In genomic region chr11:116415095-116415494, GRCh38 we compare ENCODE assay signal across 21 cellular contexts.
DNase-seq lines count a peak whose midpoint lies in the region; ATAC-seq, FAIRE-seq and TF ChIP-seq lines count a peak whose summit lies in the region.
"Had no signal": no experiment of that assay in that cellular context is flagged by ENCODE, and none has a peak within 500 bp of the region (broad histone marks: within the 10 kb centered on the region; RNA-seq: fewer than 3 reads in every experiment).

No MANE protein-coding gene starts in this region.

- CTCF ChIA-PET in CD8-positive, alpha-beta T cell (lab: Charles Lee) = no interaction called here

- no peak for ATAC-seq in memory B cell (ENCODE audit: low read depth)
- no peak for ATAC-seq in CD8-positive, alpha-beta T cell
- ATAC-seq in T-helper 17 cell = no peak
- ATAC-seq in GM19328 (IDR thresholded peaks at IDR 0.05; ENCODE audit: unreplicated experiment) = no peak
- ATAC-seq: activated CD8-positive, alpha-beta memory T cell treated with anti-CD3 and anti-CD28 coated beads, Interleukin-2, amount 10 ng/mL, durations not matched to agents 7 days and 5 days; HCT116; sciatic nerve had no signal

- WGBS in HUES64 = 70% methylated on average over 6 of the region's 6 CpGs

- DNase-seq in DMS153 (lab: John Stamatoyannopoulos, UW) (peak; percentile 75), astrocyte of the cerebellum (ENCODE audit: low read depth) (peak; percentile 53), memory B cell (ENCODE audit: low spot score in 2 of 2) (no peak), T-helper 17 cell (no peak), D721Med (ENCODE audit: insufficient read length, low spot score) (no peak)
- DNase-seq in CD8-positive, alpha-beta T cell = no peak
- DNase-seq: activated CD4-positive, alpha-beta T cell treated with anti-CD3 and anti-CD28 coated beads for 1 hour; activated CD8-positive, alpha-beta memory T cell treated with anti-CD3 and anti-CD28 coated beads, Interleukin-2, amount 10 ng/mL, durations not matched to agents 7 days and 5 days; activated effector memory CD4-positive, alpha-beta T cell treated with anti-CD3 and anti-CD28 coated beads, Interleukin-2, amount 50 U/mL, for 16 hours; Caco-2; esophagus squamous epithelium; kidney; NCI-H2171; SHP77 treated with DMSO at 0.1 percent for 48 hours; stimulated activated CD4-positive, alpha-beta T cell treated with anti-CD3 and anti-CD28 coated beads, Interleukin-1b, Interleukin-23, amount 100 ng/mL, for 48 hours had no signal

- intact Hi-C loops in CD8-positive, alpha-beta T cell (cut with DNase I, micrococcal nuclease) = no loop called here

- H3K27me3 Mint-ChIP-seq in memory B cell (peaks cover 3% of the 10 kb centered on the region), T-helper 17 cell (peaks cover 35% of the 10 kb centered on the region)
- peaks cover 9% of the 10 kb centered on the region for H3K27me3 Mint-ChIP-seq in CD8-positive, alpha-beta T cell (ENCODE audit: low read depth)

- H3K27ac ChIP-seq in HUES64 (ENCODE audit: low read depth, low read length) = 0 out of 2 replicates have a peak overlapping the region, but pooled peaks have one; percentile 15
- no peak overlapping the region for H3K27ac ChIP-seq in CD8-positive, alpha-beta T cell (ENCODE audit: low read depth, low read length)
- H3K27ac ChIP-seq: esophagus squamous epithelium had no signal

- POLR2A ChIA-PET in CD8-positive, alpha-beta T cell (lab: Charles Lee) = no interaction called here

- no peaks in the 10 kb centered on the region for H3K27me3 ChIP-seq in HUES64 (ENCODE audit: insufficient read depth, low read length)
- H3K27me3 ChIP-seq in CD8-positive, alpha-beta T cell (ENCODE audit: insufficient read depth, low read length) = no peaks in the 10 kb centered on the region

- H3K4me3 Mint-ChIP-seq in memory B cell (no peak overlapping the region), T-helper 17 cell (no peak overlapping the region)
- no peak overlapping the region for H3K4me3 Mint-ChIP-seq in CD8-positive, alpha-beta T cell
- H3K4me3 Mint-ChIP-seq: activated CD8-positive, alpha-beta memory T cell treated with anti-CD3 and anti-CD28 coated beads, Interleukin-2, amount 10 ng/mL, durations not matched to agents 7 days and 5 days; T-helper 2 cell treated with Interferon-gamma antibody and Interleukin-4, amounts not matched to agents 5 μg/mL and 100 μg/mL, for 36 hours had no signal

- in situ Hi-C loops in astrocyte of the cerebellum (cut with HindIII; ENCODE audit: low sequenced_read_pairs) = no loop called here

- TF ChIP-seq CTCF in astrocyte of the cerebellum (IDR thresholded peaks at IDR 0.05; ENCODE audit: low read depth, low read length, missing control alignments) (peak; percentile 4), D721Med (IDR thresholded peaks at IDR 0.05; ENCODE audit: insufficient read depth, missing control alignments) (no peak)
- TF ChIP-seq CTCF in CD8-positive, alpha-beta T cell (IDR thresholded peaks at IDR 0.05) = no peak

- H3K9me3 ChIP-seq in HUES64 (ENCODE audit: insufficient read depth, low read depth, low read length) = no peaks in the 10 kb centered on the region; the same call in 1 of the 2 replicates
- no peaks in the 10 kb centered on the region for H3K9me3 ChIP-seq in CD8-positive, alpha-beta T cell (ENCODE audit: low read length)
- H3K9me3 ChIP-seq in T-helper 17 cell (ENCODE audit: control insufficient read depth, low read length, poor library complexity, severe bottlenecking) = no peaks in the 10 kb centered on the region
- H3K9me3 ChIP-seq: Caco-2 had no signal

- H3K4me3 ChIP-seq in HUES64 (ENCODE audit: low read length) = no peak overlapping the region
- H3K4me3 ChIP-seq in astrocyte of the cerebellum (ENCODE audit: low read depth, low read length) = no peak overlapping the region
- no peak overlapping the region for H3K4me3 ChIP-seq in CD8-positive, alpha-beta T cell (ENCODE audit: low read depth, low read length)
- H3K4me3 ChIP-seq: esophagus squamous epithelium had no signal

- no peaks in the 10 kb centered on the region for H3K36me3 Mint-ChIP-seq in memory B cell
- H3K36me3 Mint-ChIP-seq in CD8-positive, alpha-beta T cell = no peaks in the 10 kb centered on the region
- no peaks in the 10 kb centered on the region for H3K36me3 Mint-ChIP-seq in T-helper 17 cell (ENCODE audit: low read depth)
- H3K36me3 Mint-ChIP-seq: activated CD8-positive, alpha-beta memory T cell treated with anti-CD3 and anti-CD28 coated beads, Interleukin-2, amount 10 ng/mL, durations not matched to agents 7 days and 5 days had no signal

- H3K4me1 Mint-ChIP-seq in memory B cell = peaks cover 8% of the 10 kb centered on the region
- no peaks in the 10 kb centered on the region for H3K4me1 Mint-ChIP-seq in CD8-positive, alpha-beta T cell (ENCODE audit: low read depth)
- H3K4me1 Mint-ChIP-seq in T-helper 17 cell = peaks cover 2% of the 10 kb centered on the region
- H3K4me1 Mint-ChIP-seq: activated CD8-positive, alpha-beta memory T cell treated with anti-CD3 and anti-CD28 coated beads, Interleukin-2, amount 10 ng/mL, durations not matched to agents 7 days and 5 days had no signal

- no peak overlapping the region for H3K9ac ChIP-seq in HUES64 (ENCODE audit: low read depth, low read length)

- H3K9me3 Mint-ChIP-seq in memory B cell = no peaks in the 10 kb centered on the region
- no peaks in the 10 kb centered on the region for H3K9me3 Mint-ChIP-seq in CD8-positive, alpha-beta T cell
- H3K9me3 Mint-ChIP-seq: T-helper 2 cell treated with Interferon-gamma antibody and Interleukin-4, amounts not matched to agents 5 μg/mL and 100 μg/mL, for 36 hours had no signal

- no peaks in the 10 kb centered on the region for H3K36me3 ChIP-seq in HUES64 (ENCODE audit: insufficient read depth, low read length)
- H3K36me3 ChIP-seq in CD8-positive, alpha-beta T cell (ENCODE audit: insufficient read depth, low read length) = no peaks in the 10 kb centered on the region
- H3K36me3 ChIP-seq: esophagus squamous epithelium had no signal

- H3K4me1 ChIP-seq in HUES64 (ENCODE audit: insufficient read depth, low read length) = peaks cover 21% of the 10 kb centered on the region
- H3K4me1 ChIP-seq in CD8-positive, alpha-beta T cell (ENCODE audit: insufficient read depth, low read length) = no peaks in the 10 kb centered on the region
- H3K4me1 ChIP-seq: esophagus squamous epithelium had no signal

- H3K27ac Mint-ChIP-seq in memory B cell = peak overlapping the region; percentile 53
- no peak overlapping the region for H3K27ac Mint-ChIP-seq in CD8-positive, alpha-beta T cell
- no peak overlapping the region for H3K27ac Mint-ChIP-seq in T-helper 17 cell
- H3K27ac Mint-ChIP-seq: activated CD8-positive, alpha-beta memory T cell treated with anti-CD3 and anti-CD28 coated beads, Interleukin-2, amount 10 ng/mL, durations not matched to agents 7 days and 5 days; T-helper 2 cell treated with Interferon-gamma antibody and Interleukin-4, amounts not matched to agents 5 μg/mL and 100 μg/mL, for 36 hours had no signal

- no peak for FAIRE-seq in D721Med (lab: Jason Lieb, UNC)
- FAIRE-seq: HTR-8/SVneo, kidney had no signal

Comparison
In these comparisons a context has a peak if more than half of its experiments do, and no peak if none do; other contexts are left out.
1. DNase-seq: peak in DMS153 (single experiment) and astrocyte of the cerebellum (single experiment); none in memory B cell (0 of 2), CD8-positive, alpha-beta T cell (0 of 7), T-helper 17 cell (0 of 3) and D721Med (single experiment).